2 cellular contexts compared by ENCODE assay signal in the genomic region with DNA sequence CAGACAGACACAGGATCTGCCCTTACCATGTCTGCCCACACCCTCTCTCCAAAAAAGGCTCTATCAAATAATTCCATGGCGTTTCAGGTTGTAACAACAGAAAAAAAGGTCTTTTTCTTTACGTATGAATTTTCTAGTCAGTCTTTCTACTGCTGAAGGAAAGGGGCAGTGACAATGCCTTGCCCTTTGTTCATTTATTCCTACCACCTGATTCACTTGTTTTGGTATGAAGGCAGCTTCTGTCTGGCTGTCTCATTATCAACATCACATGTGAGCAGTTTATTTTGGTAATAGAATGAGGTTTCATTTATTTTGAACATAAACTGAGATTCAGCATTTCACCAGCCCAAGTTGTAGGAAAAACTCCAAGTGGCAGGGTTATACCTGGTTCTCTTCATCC.
TF ChIP-seq lines count a peak whose summit lies in the region.

No MANE protein-coding gene starts in this region.

TF ChIP-seq in SK-N-SH, 30 proteins besides CTCF, POLR2A, EP300 and RAD21:
- TF ChIP-seq EZH2phosphoT487 (IDR thresholded peaks at IDR 0.05; ENCODE audit: borderline replicate concordance, low read depth) (no peak), SMC3 (IDR thresholded peaks at IDR 0.05; ENCODE audit: low read depth, low read length) (no peak), NFIC (IDR thresholded peaks at IDR 0.05; ENCODE audit: borderline replicate concordance) (no peak), YY1 (IDR thresholded peaks at IDR 0.05; ENCODE audit: low read depth) (no peak), FOXM1 (IDR thresholded peaks at IDR 0.05; ENCODE audit: low read depth) (no peak), MXI1 (IDR thresholded peaks at IDR 0.05; ENCODE audit: low read depth, low read length) (no peak), ELF1 (IDR thresholded peaks at IDR 0.05) (no peak), MEF2A (IDR thresholded peaks at IDR 0.05; ENCODE audit: borderline replicate concordance, low read depth) (no peak), TAF1 (IDR thresholded peaks at IDR 0.05; ENCODE audit: borderline replicate concordance, low read depth, low read length) (no peak), NRF1 (IDR thresholded peaks at IDR 0.05; ENCODE audit: low read depth, low read length) (no peak), GABPA (IDR thresholded peaks at IDR 0.05; ENCODE audit: low read depth) (no peak), TCF12 (IDR thresholded peaks at IDR 0.05) (no peak), CHD2 (IDR thresholded peaks at IDR 0.05; ENCODE audit: low read length, partially characterized antibody) (no peak)
- TF ChIP-seq, protein P1, sequence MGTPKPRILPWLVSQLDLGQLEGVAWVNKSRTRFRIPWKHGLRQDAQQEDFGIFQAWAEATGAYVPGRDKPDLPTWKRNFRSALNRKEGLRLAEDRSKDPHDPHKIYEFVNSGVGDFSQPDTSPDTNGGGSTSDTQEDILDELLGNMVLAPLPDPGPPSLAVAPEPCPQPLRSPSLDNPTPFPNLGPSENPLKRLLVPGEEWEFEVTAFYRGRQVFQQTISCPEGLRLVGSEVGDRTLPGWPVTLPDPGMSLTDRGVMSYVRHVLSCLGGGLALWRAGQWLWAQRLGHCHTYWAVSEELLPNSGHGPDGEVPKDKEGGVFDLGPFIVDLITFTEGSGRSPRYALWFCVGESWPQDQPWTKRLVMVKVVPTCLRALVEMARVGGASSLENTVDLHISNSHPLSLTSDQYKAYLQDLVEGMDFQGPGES (IDR thresholded peaks at IDR 0.05; ENCODE audit: low read depth, low read length) = no peak
- TF ChIP-seq, protein P2, sequence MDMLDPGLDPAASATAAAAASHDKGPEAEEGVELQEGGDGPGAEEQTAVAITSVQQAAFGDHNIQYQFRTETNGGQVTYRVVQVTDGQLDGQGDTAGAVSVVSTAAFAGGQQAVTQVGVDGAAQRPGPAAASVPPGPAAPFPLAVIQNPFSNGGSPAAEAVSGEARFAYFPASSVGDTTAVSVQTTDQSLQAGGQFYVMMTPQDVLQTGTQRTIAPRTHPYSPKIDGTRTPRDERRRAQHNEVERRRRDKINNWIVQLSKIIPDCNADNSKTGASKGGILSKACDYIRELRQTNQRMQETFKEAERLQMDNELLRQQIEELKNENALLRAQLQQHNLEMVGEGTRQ (IDR thresholded peaks at IDR 0.05; ENCODE audit: borderline replicate concordance, low read depth, low read length) = no peak
- TF ChIP-seq, protein P3, sequence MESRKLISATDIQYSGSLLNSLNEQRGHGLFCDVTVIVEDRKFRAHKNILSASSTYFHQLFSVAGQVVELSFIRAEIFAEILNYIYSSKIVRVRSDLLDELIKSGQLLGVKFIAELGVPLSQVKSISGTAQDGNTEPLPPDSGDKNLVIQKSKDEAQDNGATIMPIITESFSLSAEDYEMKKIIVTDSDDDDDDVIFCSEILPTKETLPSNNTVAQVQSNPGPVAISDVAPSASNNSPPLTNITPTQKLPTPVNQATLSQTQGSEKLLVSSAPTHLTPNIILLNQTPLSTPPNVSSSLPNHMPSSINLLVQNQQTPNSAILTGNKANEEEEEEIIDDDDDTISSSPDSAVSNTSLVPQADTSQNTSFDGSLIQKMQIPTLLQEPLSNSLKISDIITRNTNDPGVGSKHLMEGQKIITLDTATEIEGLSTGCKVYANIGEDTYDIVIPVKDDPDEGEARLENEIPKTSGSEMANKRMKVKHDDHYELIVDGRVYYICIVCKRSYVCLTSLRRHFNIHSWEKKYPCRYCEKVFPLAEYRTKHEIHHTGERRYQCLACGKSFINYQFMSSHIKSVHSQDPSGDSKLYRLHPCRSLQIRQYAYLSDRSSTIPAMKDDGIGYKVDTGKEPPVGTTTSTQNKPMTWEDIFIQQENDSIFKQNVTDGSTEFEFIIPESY (IDR thresholded peaks at IDR 0.05; ENCODE audit: borderline replicate concordance, low read depth) = no peak

TF ChIP-seq in SK-N-SH treated with all-trans-retinoic acid at 6 μM for 48 hours, 23 proteins besides CTCF, POLR2A, EP300 and RAD21:
- TF ChIP-seq ZNF70 (CRISPR knock-in tag; IDR thresholded peaks at IDR 0.05) (no peak), ARNTL (CRISPR knock-in tag; IDR thresholded peaks at IDR 0.05; ENCODE audit: borderline replicate concordance, low read depth) (no peak), ZFP3 (CRISPR knock-in tag; IDR thresholded peaks at IDR 0.05) (no peak), RARB (CRISPR knock-in tag; IDR thresholded peaks at IDR 0.05) (no peak), TOX (CRISPR knock-in tag; IDR thresholded peaks at IDR 0.05; ENCODE audit: borderline replicate concordance) (no peak), ZC3H10 (CRISPR knock-in tag; IDR thresholded peaks at IDR 0.05) (no peak), ZNF8 (CRISPR knock-in tag; IDR thresholded peaks at IDR 0.05) (no peak), PPARA (CRISPR knock-in tag; IDR thresholded peaks at IDR 0.05; ENCODE audit: borderline replicate concordance) (no peak), ZNF565 (CRISPR knock-in tag; conservative IDR thresholded peaks at IDR 0.05; ENCODE audit: low read depth) (no peak), TCF4 (CRISPR knock-in tag; IDR thresholded peaks at IDR 0.05; ENCODE audit: borderline replicate concordance) (no peak)
- TF ChIP-seq, protein P4, sequence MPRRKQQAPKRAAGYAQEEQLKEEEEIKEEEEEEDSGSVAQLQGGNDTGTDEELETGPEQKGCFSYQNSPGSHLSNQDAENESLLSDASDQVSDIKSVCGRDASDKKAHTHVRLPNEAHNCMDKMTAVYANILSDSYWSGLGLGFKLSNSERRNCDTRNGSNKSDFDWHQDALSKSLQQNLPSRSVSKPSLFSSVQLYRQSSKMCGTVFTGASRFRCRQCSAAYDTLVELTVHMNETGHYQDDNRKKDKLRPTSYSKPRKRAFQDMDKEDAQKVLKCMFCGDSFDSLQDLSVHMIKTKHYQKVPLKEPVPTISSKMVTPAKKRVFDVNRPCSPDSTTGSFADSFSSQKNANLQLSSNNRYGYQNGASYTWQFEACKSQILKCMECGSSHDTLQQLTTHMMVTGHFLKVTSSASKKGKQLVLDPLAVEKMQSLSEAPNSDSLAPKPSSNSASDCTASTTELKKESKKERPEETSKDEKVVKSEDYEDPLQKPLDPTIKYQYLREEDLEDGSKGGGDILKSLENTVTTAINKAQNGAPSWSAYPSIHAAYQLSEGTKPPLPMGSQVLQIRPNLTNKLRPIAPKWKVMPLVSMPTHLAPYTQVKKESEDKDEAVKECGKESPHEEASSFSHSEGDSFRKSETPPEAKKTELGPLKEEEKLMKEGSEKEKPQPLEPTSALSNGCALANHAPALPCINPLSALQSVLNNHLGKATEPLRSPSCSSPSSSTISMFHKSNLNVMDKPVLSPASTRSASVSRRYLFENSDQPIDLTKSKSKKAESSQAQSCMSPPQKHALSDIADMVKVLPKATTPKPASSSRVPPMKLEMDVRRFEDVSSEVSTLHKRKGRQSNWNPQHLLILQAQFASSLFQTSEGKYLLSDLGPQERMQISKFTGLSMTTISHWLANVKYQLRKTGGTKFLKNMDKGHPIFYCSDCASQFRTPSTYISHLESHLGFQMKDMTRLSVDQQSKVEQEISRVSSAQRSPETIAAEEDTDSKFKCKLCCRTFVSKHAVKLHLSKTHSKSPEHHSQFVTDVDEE (CRISPR knock-in tag; IDR thresholded peaks at IDR 0.05) = no peak
- TF ChIP-seq, protein P5, sequence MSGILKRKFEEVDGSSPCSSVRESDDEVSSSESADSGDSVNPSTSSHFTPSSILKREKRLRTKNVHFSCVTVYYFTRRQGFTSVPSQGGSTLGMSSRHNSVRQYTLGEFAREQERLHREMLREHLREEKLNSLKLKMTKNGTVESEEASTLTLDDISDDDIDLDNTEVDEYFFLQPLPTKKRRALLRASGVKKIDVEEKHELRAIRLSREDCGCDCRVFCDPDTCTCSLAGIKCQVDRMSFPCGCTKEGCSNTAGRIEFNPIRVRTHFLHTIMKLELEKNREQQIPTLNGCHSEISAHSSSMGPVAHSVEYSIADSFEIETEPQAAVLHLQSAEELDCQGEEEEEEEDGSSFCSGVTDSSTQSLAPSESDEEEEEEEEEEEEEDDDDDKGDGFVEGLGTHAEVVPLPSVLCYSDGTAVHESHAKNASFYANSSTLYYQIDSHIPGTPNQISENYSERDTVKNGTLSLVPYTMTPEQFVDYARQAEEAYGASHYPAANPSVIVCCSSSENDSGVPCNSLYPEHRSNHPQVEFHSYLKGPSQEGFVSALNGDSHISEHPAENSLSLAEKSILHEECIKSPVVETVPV (CRISPR knock-in tag; IDR thresholded peaks at IDR 0.05) = no peak
- TF ChIP-seq, protein P6, sequence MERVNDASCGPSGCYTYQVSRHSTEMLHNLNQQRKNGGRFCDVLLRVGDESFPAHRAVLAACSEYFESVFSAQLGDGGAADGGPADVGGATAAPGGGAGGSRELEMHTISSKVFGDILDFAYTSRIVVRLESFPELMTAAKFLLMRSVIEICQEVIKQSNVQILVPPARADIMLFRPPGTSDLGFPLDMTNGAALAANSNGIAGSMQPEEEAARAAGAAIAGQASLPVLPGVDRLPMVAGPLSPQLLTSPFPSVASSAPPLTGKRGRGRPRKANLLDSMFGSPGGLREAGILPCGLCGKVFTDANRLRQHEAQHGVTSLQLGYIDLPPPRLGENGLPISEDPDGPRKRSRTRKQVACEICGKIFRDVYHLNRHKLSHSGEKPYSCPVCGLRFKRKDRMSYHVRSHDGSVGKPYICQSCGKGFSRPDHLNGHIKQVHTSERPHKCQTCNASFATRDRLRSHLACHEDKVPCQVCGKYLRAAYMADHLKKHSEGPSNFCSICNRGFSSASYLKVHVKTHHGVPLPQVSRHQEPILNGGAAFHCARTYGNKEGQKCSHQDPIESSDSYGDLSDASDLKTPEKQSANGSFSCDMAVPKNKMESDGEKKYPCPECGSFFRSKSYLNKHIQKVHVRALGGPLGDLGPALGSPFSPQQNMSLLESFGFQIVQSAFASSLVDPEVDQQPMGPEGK (CRISPR knock-in tag; IDR thresholded peaks at IDR 0.05; ENCODE audit: borderline replicate concordance) = no peak
- TF ChIP-seq, protein P7, sequence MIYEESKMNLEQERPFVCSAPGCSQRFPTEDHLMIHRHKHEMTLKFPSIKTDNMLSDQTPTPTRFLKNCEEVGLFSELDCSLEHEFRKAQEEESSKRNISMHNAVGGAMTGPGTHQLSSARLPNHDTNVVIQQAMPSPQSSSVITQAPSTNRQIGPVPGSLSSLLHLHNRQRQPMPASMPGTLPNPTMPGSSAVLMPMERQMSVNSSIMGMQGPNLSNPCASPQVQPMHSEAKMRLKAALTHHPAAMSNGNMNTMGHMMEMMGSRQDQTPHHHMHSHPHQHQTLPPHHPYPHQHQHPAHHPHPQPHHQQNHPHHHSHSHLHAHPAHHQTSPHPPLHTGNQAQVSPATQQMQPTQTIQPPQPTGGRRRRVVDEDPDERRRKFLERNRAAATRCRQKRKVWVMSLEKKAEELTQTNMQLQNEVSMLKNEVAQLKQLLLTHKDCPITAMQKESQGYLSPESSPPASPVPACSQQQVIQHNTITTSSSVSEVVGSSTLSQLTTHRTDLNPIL (CRISPR knock-in tag; IDR thresholded peaks at IDR 0.05; ENCODE audit: low read depth) = no peak
- TF ChIP-seq, protein P8, sequence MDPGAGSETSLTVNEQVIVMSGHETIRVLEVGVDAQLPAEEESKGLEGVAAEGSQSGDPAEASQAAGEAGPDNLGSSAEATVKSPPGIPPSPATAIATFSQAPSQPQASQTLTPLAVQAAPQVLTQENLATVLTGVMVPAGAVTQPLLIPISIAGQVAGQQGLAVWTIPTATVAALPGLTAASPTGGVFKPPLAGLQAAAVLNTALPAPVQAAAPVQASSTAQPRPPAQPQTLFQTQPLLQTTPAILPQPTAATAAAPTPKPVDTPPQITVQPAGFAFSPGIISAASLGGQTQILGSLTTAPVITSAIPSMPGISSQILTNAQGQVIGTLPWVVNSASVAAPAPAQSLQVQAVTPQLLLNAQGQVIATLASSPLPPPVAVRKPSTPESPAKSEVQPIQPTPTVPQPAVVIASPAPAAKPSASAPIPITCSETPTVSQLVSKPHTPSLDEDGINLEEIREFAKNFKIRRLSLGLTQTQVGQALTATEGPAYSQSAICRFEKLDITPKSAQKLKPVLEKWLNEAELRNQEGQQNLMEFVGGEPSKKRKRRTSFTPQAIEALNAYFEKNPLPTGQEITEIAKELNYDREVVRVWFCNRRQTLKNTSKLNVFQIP (CRISPR knock-in tag; IDR thresholded peaks at IDR 0.05; ENCODE audit: borderline replicate concordance, low read depth) = no peak
